In genomic region chr13:50033696-50034095, GRCh38 we compare ENCODE assay signal across 25 cellular contexts. TPM values are rescaled to one million over a fixed set of nuclear protein-coding genes. Genes with fewer than 3 reads are reported as not detected.
DNase-seq lines count a peak whose midpoint lies in the region; ATAC-seq, FAIRE-seq and TF ChIP-seq lines count a peak whose summit lies in the region.
"Had no signal": no experiment of that assay in that cellular context is flagged by ENCODE, and none has a peak within 500 bp of the region (broad histone marks: within the 10 kb centered on the region; RNA-seq: fewer than 3 reads in every experiment).

No MANE protein-coding gene starts in this region.

- peak; percentile 35 for DNase-seq in AG09309 (ENCODE audit: low read depth)
- peak; percentile 22 for DNase-seq in HCEC 1CT
- no peak for DNase-seq in K562 (ENCODE audit: extremely low read depth in 1 of 4, low spot score in 3 of 4)
- DNase-seq in NCI-H510A (lab: John Stamatoyannopoulos, UW), result no peak
- DNase-seq in iPS-NIHi11 (ENCODE audit: low spot score), result no peak
- DNase-seq: ACHN; activated CD4-positive, alpha-beta memory T cell treated with anti-CD3 and anti-CD28 coated beads, Interleukin-2, amount 10 ng/mL, durations not matched to agents 7 days and 5 days; activated naive CD4-positive, alpha-beta T cell treated with anti-CD3 and anti-CD28 coated beads for 36 hours; activated T-cell treated with anti-CD3 and anti-CD28 coated beads, Interleukin-2, amount 50 U/mL, for 1 hour; CD8-positive, alpha-beta T cell; colonic mucosa; DMS79; H7; left lung; mucosa of descending colon; NCI-H1417; NCI-H2171 treated with DMSO at 0.1 percent for 48 hours; NCI-H748 treated with DMSO at 0.1 percent for 48 hours; OCI-M1; Right ventricle myocardium superior; stimulated activated CD4-positive, alpha-beta T cell treated with anti-CD3 and anti-CD28 coated beads, Interleukin-12 subunit alpha, Interleukin-12 subunit beta, amount 100 ng/mL, for 4 hours; T-helper 1 cell had no signal

- peaks cover 0 to 6% of the 10 kb centered on the region in 2 experiments; a peak in 2 of 5 replicates for H3K4me1 ChIP-seq in K562 (replicated peaks in 1 of 2; ENCODE audit: control insufficient read depth in 2 of 2, insufficient read depth in 2 of 2, low read length in 2 of 2)
- H3K4me1 ChIP-seq: colonic mucosa, left lung had no signal

- no TSS peak for BruUV-seq in K562 (replicated peaks; lab: Mats Ljungman, UMichigan)

- no peaks in the 10 kb centered on the region for H3K9me1 ChIP-seq in K562 (ENCODE audit: control insufficient read depth, insufficient read depth, low read length)

- no peak for TF ChIP-seq POLR2A in K562 (conservative IDR thresholded peaks at IDR 0.05)

- H3K4me2 ChIP-seq in K562 (ENCODE audit: insufficient read depth, low read length), result no peak overlapping the region

- intact Hi-C loops in K562 (cut with micrococcal nuclease), result no loop called here

- H3K4me3 ChIP-seq in AG09309 (ENCODE audit: control insufficient read depth, low read depth, low read length) (no peak overlapping the region), K562 (no peak overlapping the region)
- H3K4me3 ChIP-seq: colonic mucosa, left lung, mucosa of descending colon had no signal

- H3K27ac ChIP-seq in K562 (ENCODE audit: extremely low read depth, low read depth, low read length), result no peak overlapping the region
- H3K27ac ChIP-seq: colonic mucosa had no signal

- H3K79me2 ChIP-seq in K562 (ENCODE audit: control insufficient read depth, insufficient read depth, low read length), result no peaks in the 10 kb centered on the region

- POLR2A ChIA-PET in K562 (lab: Yijun Ruan, JAX), result interaction anchor here (1.4 kb wide), 1 partner anchor 36 kb away, joined by 6 read pairs; the partner anchor contains the start of gene TRIM13

- in situ Hi-C loops in K562 (cut with MboI), result no loop called here

- TF ChIP-seq EP300 in K562 (IDR thresholded peaks at IDR 0.05; ENCODE audit: low read length), result no peak

- TF ChIP-seq CTCF in AG09309 (IDR thresholded peaks at IDR 0.05; ENCODE audit: control insufficient read depth, insufficient read depth, low read depth, low read length, missing control alignments) (no peak), K562 (IDR thresholded peaks at IDR 0.05 in 2 of 3, conservative IDR thresholded peaks at IDR 0.05 in 1 of 3; ENCODE audit: insufficient read depth in 2 of 3, low read depth in 1 of 3, low read length in 3 of 3) (no peak)

- TF ChIP-seq RAD21 in K562 (CRISPR knock-in tag; conservative IDR thresholded peaks at IDR 0.05 in 1 of 2, IDR thresholded peaks at IDR 0.05 in 1 of 2), result no peak

- CTCF ChIA-PET in K562 (lab: Yijun Ruan, JAX; ENCODE audit: low intra/inter-chr PET ratio), result no interaction called here

- H4K20me1 ChIP-seq in K562 (replicated peaks; ENCODE audit: control insufficient read depth, insufficient read depth, low read length), result no peaks in the 10 kb centered on the region

- no peaks in the 10 kb centered on the region for H3K27me3 ChIP-seq in K562 (ENCODE audit: control insufficient read depth in 2 of 2, insufficient read depth in 2 of 2, low read length in 2 of 2)
- H3K27me3 ChIP-seq: colonic mucosa, left lung had no signal

- H2AFZ ChIP-seq in K562 (ENCODE audit: low read depth, low read length), result no peak overlapping the region

- H3K9ac ChIP-seq in K562 (ENCODE audit: insufficient read depth in 1 of 2, low read depth in 2 of 2, low read length in 2 of 2), result no peak overlapping the region

- H3K36me3 ChIP-seq in K562 (ENCODE audit: control insufficient read depth, insufficient read depth, low read length), result no peaks in the 10 kb centered on the region
- H3K36me3 ChIP-seq: colonic mucosa, left lung had no signal

- FAIRE-seq in K562 (lab: Jason Lieb, UNC) (no peak), islet of Langerhans (lab: Jason Lieb, UNC) (peak; percentile 51)

- H3K9me3 ChIP-seq in K562 (replicated peaks; ENCODE audit: control insufficient read depth, insufficient read depth, low read depth, low read length), result no peaks in the 10 kb centered on the region
- H3K9me3 ChIP-seq: colonic mucosa, left lung, mucosa of descending colon had no signal

- ATAC-seq in K562, result no peak
- ATAC-seq in GM18858 (IDR thresholded peaks at IDR 0.05; ENCODE audit: unreplicated experiment), result no peak
- ATAC-seq in HG02759 (IDR thresholded peaks at IDR 0.05; ENCODE audit: unreplicated experiment), result no peak
- ATAC-seq: CD8-positive, alpha-beta T cell; left lung; mucosa of descending colon had no signal

TF ChIP-seq in K562, 482 proteins besides CTCF, POLR2A, EP300 and RAD21 (continues in another document):
- TF ChIP-seq, protein P1, sequence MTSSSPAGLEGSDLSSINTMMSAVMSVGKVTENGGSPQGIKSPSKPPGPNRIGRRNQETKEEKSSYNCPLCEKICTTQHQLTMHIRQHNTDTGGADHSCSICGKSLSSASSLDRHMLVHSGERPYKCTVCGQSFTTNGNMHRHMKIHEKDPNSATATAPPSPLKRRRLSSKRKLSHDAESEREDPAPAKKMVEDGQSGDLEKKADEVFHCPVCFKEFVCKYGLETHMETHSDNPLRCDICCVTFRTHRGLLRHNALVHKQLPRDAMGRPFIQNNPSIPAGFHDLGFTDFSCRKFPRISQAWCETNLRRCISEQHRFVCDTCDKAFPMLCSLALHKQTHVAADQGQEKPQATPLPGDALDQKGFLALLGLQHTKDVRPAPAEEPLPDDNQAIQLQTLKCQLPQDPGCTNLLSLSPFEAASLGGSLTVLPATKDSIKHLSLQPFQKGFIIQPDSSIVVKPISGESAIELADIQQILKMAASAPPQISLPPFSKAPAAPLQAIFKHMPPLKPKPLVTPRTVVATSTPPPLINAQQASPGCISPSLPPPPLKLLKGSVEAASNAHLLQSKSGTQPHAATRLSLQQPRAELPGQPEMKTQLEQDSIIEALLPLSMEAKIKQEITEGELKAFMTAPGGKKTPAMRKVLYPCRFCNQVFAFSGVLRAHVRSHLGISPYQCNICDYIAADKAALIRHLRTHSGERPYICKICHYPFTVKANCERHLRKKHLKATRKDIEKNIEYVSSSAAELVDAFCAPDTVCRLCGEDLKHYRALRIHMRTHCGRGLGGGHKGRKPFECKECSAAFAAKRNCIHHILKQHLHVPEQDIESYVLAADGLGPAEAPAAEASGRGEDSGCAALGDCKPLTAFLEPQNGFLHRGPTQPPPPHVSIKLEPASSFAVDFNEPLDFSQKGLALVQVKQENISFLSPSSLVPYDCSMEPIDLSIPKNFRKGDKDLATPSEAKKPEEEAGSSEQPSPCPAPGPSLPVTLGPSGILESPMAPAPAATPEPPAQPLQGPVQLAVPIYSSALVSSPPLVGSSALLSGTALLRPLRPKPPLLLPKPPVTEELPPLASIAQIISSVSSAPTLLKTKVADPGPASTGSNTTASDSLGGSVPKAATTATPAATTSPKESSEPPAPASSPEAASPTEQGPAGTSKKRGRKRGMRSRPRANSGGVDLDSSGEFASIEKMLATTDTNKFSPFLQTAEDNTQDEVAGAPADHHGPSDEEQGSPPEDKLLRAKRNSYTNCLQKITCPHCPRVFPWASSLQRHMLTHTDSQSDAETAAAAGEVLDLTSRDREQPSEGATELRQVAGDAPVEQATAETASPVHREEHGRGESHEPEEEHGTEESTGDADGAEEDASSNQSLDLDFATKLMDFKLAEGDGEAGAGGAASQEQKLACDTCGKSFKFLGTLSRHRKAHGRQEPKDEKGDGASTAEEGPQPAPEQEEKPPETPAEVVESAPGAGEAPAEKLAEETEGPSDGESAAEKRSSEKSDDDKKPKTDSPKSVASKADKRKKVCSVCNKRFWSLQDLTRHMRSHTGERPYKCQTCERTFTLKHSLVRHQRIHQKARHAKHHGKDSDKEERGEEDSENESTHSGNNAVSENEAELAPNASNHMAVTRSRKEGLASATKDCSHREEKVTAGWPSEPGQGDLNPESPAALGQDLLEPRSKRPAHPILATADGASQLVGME (CRISPR knock-in tag; IDR thresholded peaks at IDR 0.05), result no peak
- TF ChIP-seq POLR2H (tag; IDR thresholded peaks at IDR 0.05; ENCODE audit: low read depth), result peak; percentile 21; the same call in 1 of the 2 replicates

RNA-seq across cellular contexts. Expression of gene KCNRG, which starts 18.5 kb away (rescaled TPM):
- total RNA-seq in K562 (2011; cell fraction: chromatin; rRNA removed; ENCODE audit: low replicate concordance), result 1.4 and 2.8 TPM in 2 replicates
- total RNA-seq in K562 (2011; cell fraction: nucleolus; rRNA removed), result 0.67 and 1.6 TPM in 2 replicates
- 1.8 and 2.3 TPM in 2 replicates for total RNA-seq in K562 (2011; cell fraction: nucleoplasm; rRNA removed)
- total RNA-seq in K562 (2014; rRNA removed), result 0.41 and 0.69 TPM in 2 replicates
- 0.80 and 1.1 TPM in 2 replicates for total RNA-seq in K562 (2014; rRNA removed; fragmentation: Illumina TruSeq; extraction: Trizol)
- total RNA-seq in K562 (2015; rRNA removed; fragmentation: Illumina TruSeq; extraction: Trizol), result 0.72 and 0.87 TPM in 2 replicates
- 0.13 and 0.53 TPM in 2 replicates for total RNA-seq in K562 (2021)
- polyA plus RNA-seq in K562 (2011; rRNA removed), result 0.84 and 1.1 TPM in 2 replicates
- polyA plus RNA-seq in K562 (2011; cell fraction: cytosol; rRNA removed), result 0.28 and 0.45 TPM in 2 replicates
- 0.38 and 0.80 TPM in 2 replicates for polyA plus RNA-seq in K562 (2011; cell fraction: nucleus; rRNA removed)
- 0.16 and 0.25 TPM in 2 replicates for polyA plus RNA-seq in K562 (2012)
- polyA plus RNA-seq in K562 (2014; fragmentation: Illumina TruSeq; extraction: Trizol), result 0.78 and 0.83 TPM in 2 replicates
- under 1 TPM; 0.36 to 0.39 TPM for polyA plus RNA-seq in K562 (2014; fragmentation: Nextera tagmentation; extraction: Ambion mirVana)
- polyA plus RNA-seq in K562 (2014; rRNA removed), result 0.46 and 0.50 TPM in 2 replicates
- polyA minus RNA-seq in K562 (2011; rRNA and poly(A)+ RNA removed), result 3.2 and 4.0 TPM in 2 replicates
- polyA minus RNA-seq in K562 (2011; cell fraction: cytosol; rRNA and poly(A)+ RNA removed), result 0.76 and 1.5 TPM in 2 replicates
- polyA minus RNA-seq in K562 (2011; cell fraction: nucleus; rRNA and poly(A)+ RNA removed), result 0.54 and 1.3 TPM in 2 replicates
- total RNA-seq: activated naive CD4-positive, alpha-beta T cell treated with anti-CD3 and anti-CD28 coated beads for 36 hours had no signal

RNA-seq across cellular contexts. Expression of gene TRIM13, which starts 36.9 kb away (rescaled TPM):
- total RNA-seq in K562 (2011; cell fraction: chromatin; rRNA removed; ENCODE audit: low replicate concordance), result 20.6 and 28.9 TPM in 2 replicates
- total RNA-seq in K562 (2011; cell fraction: nucleolus; rRNA removed), result 13.7 and 14.3 TPM in 2 replicates
- total RNA-seq in K562 (2011; cell fraction: nucleoplasm; rRNA removed), result 17.2 and 18.9 TPM in 2 replicates
- total RNA-seq in K562 (2014; rRNA removed) (12.0 and 12.1 TPM in 2 replicates), K562 (2014; rRNA removed; fragmentation: Illumina TruSeq; extraction: Trizol) (17.5 and 27.1 TPM in 2 replicates), K562 (2015; rRNA removed; fragmentation: Illumina TruSeq; extraction: Trizol) (16.3 and 16.7 TPM in 2 replicates), K562 (2021) (15.6 and 17.0 TPM in 2 replicates)
- polyA plus RNA-seq in K562 (2011; rRNA removed) (26.5 and 30.6 TPM in 2 replicates), K562 (2014; fragmentation: Illumina TruSeq; extraction: Trizol) (18.3 and 19.3 TPM in 2 replicates), K562 (2014; fragmentation: Nextera tagmentation; extraction: Ambion mirVana) (10 to 100 TPM; 19.9 to 24.8 TPM), K562 (2014; rRNA removed) (15.8 and 17.8 TPM in 2 replicates)
- polyA plus RNA-seq in K562 (2011; cell fraction: cytosol; rRNA removed), result 5.9 and 12.8 TPM in 2 replicates
- 14.2 and 18.3 TPM in 2 replicates for polyA plus RNA-seq in K562 (2011; cell fraction: nucleus; rRNA removed)
- 11.4 and 14.9 TPM in 2 replicates for polyA plus RNA-seq in K562 (2012)
- polyA minus RNA-seq in K562 (2011; rRNA and poly(A)+ RNA removed), result 22.3 and 24.0 TPM in 2 replicates
- polyA minus RNA-seq in K562 (2011; cell fraction: cytosol; rRNA and poly(A)+ RNA removed), result 6.1 and 7.3 TPM in 2 replicates
- 2.8 and 5.6 TPM in 2 replicates for polyA minus RNA-seq in K562 (2011; cell fraction: nucleus; rRNA and poly(A)+ RNA removed)

Comparison
In these comparisons a context has a peak if more than half of its experiments do, and no peak if none do; other contexts are left out.
1. DNase-seq: peak in AG09309 (single experiment) and HCEC 1CT (single experiment); none in K562 (0 of 4), NCI-H510A (single experiment) and iPS-NIHi11 (single experiment).